8 cellular contexts compared by ENCODE assay signal in genomic region chr14:72894323-72894622, GRCh38. TPM values are rescaled to one million over a fixed set of nuclear protein-coding genes. Genes with fewer than 3 reads are reported as not detected.
DNase-seq lines count a peak whose midpoint lies in the region; ATAC-seq and TF ChIP-seq lines count a peak whose summit lies in the region.

No MANE protein-coding gene starts in this region.

- CTCF ChIA-PET in mammary epithelial cell (lab: Charles Lee; ENCODE audit: low non-redundant PET): interaction anchor here (0.6 to 0.7 kb wide), 2 partner anchors 8 to 271 kb away, joined by 3 to 9 read pairs; no protein-coding TSS in a partner anchor

- H3K4me3 ChIP-seq in right atrium auricular region (peak overlapping the region; percentile 49 to 83), mammary epithelial cell (replicated peaks in 1 of 3; ENCODE audit: insufficient read depth in 1 of 3, low read depth in 2 of 3, low read length in 3 of 3) (peak overlapping the region; percentile 68 to 99 (median 94)), mucosa of rectum (ENCODE audit: low read length in 2 of 2) (peak overlapping the region; percentile 79 to 91)

- H3K9me3 ChIP-seq in right atrium auricular region: no peaks in the 10 kb centered on the region
- H3K9me3 ChIP-seq in mammary epithelial cell (replicated peaks; ENCODE audit: insufficient read depth, low read length): no peaks in the 10 kb centered on the region
- no peaks in the 10 kb centered on the region for H3K9me3 ChIP-seq in mucosa of rectum (ENCODE audit: control insufficient read depth in 2 of 2, low read length in 2 of 2)

- H3K27ac ChIP-seq in right atrium auricular region (peak overlapping the region; percentile 86 to 88), mammary epithelial cell (ENCODE audit: insufficient read depth, low read depth, low read length) (no peak overlapping the region), mucosa of rectum (ENCODE audit: low read depth in 2 of 2, low read length in 2 of 2) (peak overlapping the region; percentile 23 to 24)

- H3K79me2 ChIP-seq in mammary epithelial cell (ENCODE audit: insufficient read depth, low read length): no peaks in the 10 kb centered on the region

- H3K4me1 ChIP-seq in right atrium auricular region: peaks cover 0 to 29% of the 10 kb centered on the region in 2 donors
- peaks cover 19% of the 10 kb centered on the region for H3K4me1 ChIP-seq in mammary epithelial cell (ENCODE audit: insufficient read depth, low read length)
- peaks cover 16 to 22% of the 10 kb centered on the region in 2 donors for H3K4me1 ChIP-seq in mucosa of rectum (ENCODE audit: control insufficient read depth in 2 of 2, insufficient read depth in 2 of 2, low read length in 2 of 2)

- H3K4me2 ChIP-seq in mammary epithelial cell (ENCODE audit: insufficient read depth, low read depth, low read length): peak overlapping the region; percentile 76

- BruUV-seq in mammary epithelial cell (replicated peaks; lab: Mats Ljungman, UMichigan): no TSS peak

- H4K20me1 ChIP-seq in mammary epithelial cell (ENCODE audit: insufficient read depth, low read length): no peaks in the 10 kb centered on the region

- no peak for DNase-seq in right atrium auricular region (ENCODE audit: low spot score)
- no peak for DNase-seq in left cardiac atrium
- no peak for DNase-seq in mammary epithelial cell
- no peak for DNase-seq in NCI-H524 (lab: John Stamatoyannopoulos, UW)
- no peak for DNase-seq in mucosa of gallbladder (ENCODE audit: low spot score)

- in situ Hi-C loops in mammary epithelial cell (cut with MboI; ENCODE audit: low sequenced_read_pairs in 2 of 2): no loop called here

- intact Hi-C loops in left cardiac atrium (cut with DNase I): loop anchor here in 1 of 2 donors (5.0 to 10.0 kb wide), 3 partner anchors 62 to 179 kb away; no protein-coding TSS in a partner anchor
- intact Hi-C loops in mammary epithelial cell (cut with micrococcal nuclease): loop anchor here (2.0 to 5.0 kb wide), 6 partner anchors 55 to 377 kb away; no protein-coding TSS in a partner anchor

- ATAC-seq in left cardiac atrium (no peak), GM18520 (IDR thresholded peaks at IDR 0.05; ENCODE audit: unreplicated experiment) (no peak), GM18502 (IDR thresholded peaks at IDR 0.05; ENCODE audit: poor library complexity, unreplicated experiment) (no peak)

- WGBS in mammary epithelial cell (ENCODE audit: low coverage, missing lambda C conversion rate): 2% methylated on average over 10 of the region's 11 CpGs

- dilution Hi-C loops in mammary epithelial cell (cut with HindIII; ENCODE audit: low sequenced_read_pairs): no loop called here

- H2AFZ ChIP-seq in mammary epithelial cell (ENCODE audit: low read depth, low read length): peak overlapping the region; percentile 85

- peak overlapping the region; percentile 34 for H3K9ac ChIP-seq in mammary epithelial cell (ENCODE audit: insufficient read depth, low read length)
- peak overlapping the region; percentile 70 to 74 for H3K9ac ChIP-seq in mucosa of rectum (ENCODE audit: low read depth in 1 of 2, low read length in 2 of 2)

- H3K36me3 ChIP-seq in right atrium auricular region (no peaks in the 10 kb centered on the region), mammary epithelial cell (ENCODE audit: insufficient read depth, low read length) (no peaks in the 10 kb centered on the region), mucosa of rectum (ENCODE audit: control insufficient read depth in 2 of 2, insufficient read depth in 2 of 2, low read length in 2 of 2) (no peaks in the 10 kb centered on the region)

- no peak for TF ChIP-seq CTCF in right atrium auricular region (IDR thresholded peaks at IDR 0.05)
- no peak for TF ChIP-seq CTCF in mammary epithelial cell (conservative IDR thresholded peaks at IDR 0.05 in 1 of 2, IDR thresholded peaks at IDR 0.05 in 1 of 2; ENCODE audit: extremely low read depth in 1 of 2, insufficient read depth in 1 of 2, low read depth in 1 of 2, low read length in 2 of 2)

- H3K27me3 ChIP-seq in right atrium auricular region: no peaks in the 10 kb centered on the region
- H3K27me3 ChIP-seq in mammary epithelial cell (ENCODE audit: insufficient read depth, low read length): no peaks in the 10 kb centered on the region
- H3K27me3 ChIP-seq in mucosa of rectum (ENCODE audit: control insufficient read depth in 2 of 2, insufficient read depth in 2 of 2, low read length in 2 of 2): peaks cover 0 to 14% of the 10 kb centered on the region in 2 donors

RNA-seq across cellular contexts. Expression of gene DPF3, which starts 0.4 kb away (rescaled TPM):
- total RNA-seq in right atrium auricular region (10 to 100 TPM; 14.7 to 26.6 TPM), left cardiac atrium (10 to 100 TPM; 18.9 to 23.3 TPM), mammary epithelial cell (1 to 10 TPM; 1.8 to 1.9 TPM), mucosa of gallbladder (4.5 TPM)
- polyA plus RNA-seq in mammary epithelial cell: 0.57 TPM
- polyA minus RNA-seq in mammary epithelial cell: 3.2 TPM

RNA-seq across cellular contexts. Expression of gene DCAF4, which starts 32.0 kb away (rescaled TPM):
- total RNA-seq in right atrium auricular region (1 to 10 TPM; 7.0 to 9.4 TPM), left cardiac atrium (10 to 100 TPM in 1 of 2 donors, 1 to 10 TPM in 1; 8.3 to 10.4 TPM), mammary epithelial cell (10 to 100 TPM; 24.1 to 46.7 TPM), mucosa of gallbladder (14.7 TPM)
- 28.2 TPM for polyA plus RNA-seq in mammary epithelial cell
- 37.1 TPM for polyA minus RNA-seq in mammary epithelial cell
